In genomic region chr1:93817819-93818569, GRCh38 we compare ENCODE assay signal across 8 cellular contexts.
A peak's percentile ranks its signal among the peaks of the same experiment; 100 is the strongest.
DNase-seq lines count a peak whose midpoint lies in the region; ATAC-seq and TF ChIP-seq lines count a peak whose summit lies in the region.

No MANE protein-coding gene starts in this region.

- POLR2A ChIA-PET in activated CD8-positive, alpha-beta T cell treated with anti-CD3 and anti-CD28 coated beads for 36 hours (lab: Charles Lee): interaction anchor here (2.7 kb wide), 1 partner anchor 188 kb away, joined by 10 read pairs; no protein-coding TSS in a partner anchor

- peaks cover 17% of the 10 kb centered on the region for H3K4me1 Mint-ChIP-seq in activated CD8-positive, alpha-beta T cell treated with anti-CD3 and anti-CD28 coated beads for 36 hours (ENCODE audit: low read depth)
- H3K4me1 Mint-ChIP-seq in immature natural killer cell: peaks cover 18 to 27% of the 10 kb centered on the region in 2 donors

- no peaks in the 10 kb centered on the region for H3K27me3 Mint-ChIP-seq in activated CD8-positive, alpha-beta T cell treated with anti-CD3 and anti-CD28 coated beads for 36 hours
- peaks cover 0 to 8% (median 0%) of the 10 kb centered on the region in 3 donors for H3K27me3 Mint-ChIP-seq in immature natural killer cell (ENCODE audit: low read depth in 3 of 3)

- H3K4me3 Mint-ChIP-seq in activated CD8-positive, alpha-beta T cell treated with anti-CD3 and anti-CD28 coated beads for 36 hours: no peak overlapping the region
- peak overlapping the region; percentile 2 to 50 (median 30) for H3K4me3 Mint-ChIP-seq in immature natural killer cell

- TF ChIP-seq CTCF in activated CD8-positive, alpha-beta T cell treated with anti-CD3 and anti-CD28 coated beads for 36 hours (IDR thresholded peaks at IDR 0.05): no peak
- no peak for TF ChIP-seq CTCF in WERI-Rb-1 (IDR thresholded peaks at IDR 0.05; ENCODE audit: low read depth, low read length)

- H3K27ac ChIP-seq in substantia nigra (ENCODE audit: low read depth, low read length, poor library complexity, severe bottlenecking): peak overlapping the region; percentile 60
- H3K27ac ChIP-seq in WERI-Rb-1: no peak overlapping the region

- intact Hi-C loops in activated CD8-positive, alpha-beta T cell treated with anti-CD3 and anti-CD28 coated beads for 36 hours (cut with micrococcal nuclease): loop anchor here (10.0 kb wide), 1 partner anchor 383 kb away; no protein-coding TSS in a partner anchor

- H3K36me3 Mint-ChIP-seq in activated CD8-positive, alpha-beta T cell treated with anti-CD3 and anti-CD28 coated beads for 36 hours (ENCODE audit: low read depth): no peaks in the 10 kb centered on the region
- no peaks in the 10 kb centered on the region for H3K36me3 Mint-ChIP-seq in immature natural killer cell

- peak; percentile 77 for ATAC-seq in activated CD8-positive, alpha-beta T cell treated with anti-CD3 and anti-CD28 coated beads for 36 hours
- ATAC-seq in HG03442 (IDR thresholded peaks at IDR 0.05; ENCODE audit: unreplicated experiment) (no peak), GM21526 (IDR thresholded peaks at IDR 0.05; ENCODE audit: low FRiP score, unreplicated experiment) (no peak)

- H3K9me3 Mint-ChIP-seq in activated CD8-positive, alpha-beta T cell treated with anti-CD3 and anti-CD28 coated beads for 36 hours: no peaks in the 10 kb centered on the region
- no peaks in the 10 kb centered on the region for H3K9me3 Mint-ChIP-seq in immature natural killer cell

- CTCF ChIA-PET in activated CD8-positive, alpha-beta T cell treated with anti-CD3 and anti-CD28 coated beads for 36 hours (lab: Charles Lee): interaction anchor here (1.0 to 11.0 kb wide), 7 partner anchors 26 to 513 kb away, joined by 3 to 293 read pairs (median 4); no protein-coding TSS in a partner anchor

- DNase-seq in activated gamma-delta T cell treated with Interleukin-2 at 50 U/mL for 16 hours (peak; percentile 10), activated gamma-delta T cell (lab: John Stamatoyannopoulos, UW) (no peak), immature natural killer cell (peak; percentile 59 to 61 (median 59)), substantia nigra (lab: John Stamatoyannopoulos, UW) (peak in 2 of 49 donors; percentile 7), WERI-Rb-1 (no peak)
- peak; percentile 51 for DNase-seq in activated CD8-positive, alpha-beta T cell treated with anti-CD3 and anti-CD28 coated beads for 36 hours

- H3K9me3 ChIP-seq in WERI-Rb-1 (ENCODE audit: severe bottlenecking): no peaks in the 10 kb centered on the region

- H3K27me3 ChIP-seq in WERI-Rb-1 (ENCODE audit: insufficient read depth, low read depth, severe bottlenecking): no peaks in the 10 kb centered on the region

- no peaks in the 10 kb centered on the region for H3K36me3 ChIP-seq in WERI-Rb-1

- H3K4me3 ChIP-seq in WERI-Rb-1 (ENCODE audit: low read depth, low read length): no peak overlapping the region

- no peak overlapping the region for H3K27ac Mint-ChIP-seq in activated CD8-positive, alpha-beta T cell treated with anti-CD3 and anti-CD28 coated beads for 36 hours
- H3K27ac Mint-ChIP-seq in immature natural killer cell: peak overlapping the region; percentile 79 to 92 (median 88)

Comparison
In these comparisons a context has a peak if more than half of its experiments do, and no peak if none do; other contexts are left out.
1. DNase-seq: peak in activated gamma-delta T cell treated with Interleukin-2 at 50 U/mL for 16 hours (single experiment), activated CD8-positive, alpha-beta T cell treated with anti-CD3 and anti-CD28 coated beads for 36 hours (single experiment) and immature natural killer cell (3 of 3); none in activated gamma-delta T cell (single experiment) and WERI-Rb-1 (single experiment).